In the genomic region with DNA sequence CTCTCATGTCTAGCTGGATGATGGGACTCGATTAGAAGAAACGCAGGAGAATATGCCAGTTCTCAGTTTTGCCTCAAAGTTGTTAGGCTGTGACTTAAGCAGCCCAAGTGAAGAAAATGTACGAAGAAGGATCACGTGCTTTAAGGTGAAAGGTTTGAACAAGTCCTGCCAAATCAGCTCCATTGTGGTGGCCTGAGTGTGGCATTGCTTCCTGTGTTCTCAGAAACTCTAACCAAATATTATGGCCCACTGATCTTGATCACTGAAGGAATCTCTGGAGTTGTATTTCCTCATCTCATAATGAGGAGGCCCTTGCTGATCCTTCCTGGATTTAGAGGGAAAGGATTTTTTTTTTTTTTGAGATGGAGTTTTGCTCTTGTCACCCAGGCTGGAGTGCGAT, we compare ENCODE assay signal across 18 cellular contexts. TPM values are rescaled to one million over a fixed set of nuclear protein-coding genes. Genes with fewer than 3 reads are reported as not detected.
DNase-seq lines count a peak whose midpoint lies in the region; ATAC-seq and TF ChIP-seq lines count a peak whose summit lies in the region.
"Had no signal": no experiment of that assay in that cellular context is flagged by ENCODE, and none has a peak within 500 bp of the region (broad histone marks: within the 10 kb centered on the region; RNA-seq: fewer than 3 reads in every experiment).

No MANE protein-coding gene starts in this region.

- peaks cover 61 to 76% (median 70%) of the 10 kb centered on the region in 3 donors for H3K4me1 Mint-ChIP-seq in CD8-positive, alpha-beta memory T cell
- peaks cover 48% of the 10 kb centered on the region for H3K4me1 Mint-ChIP-seq in activated naive CD8-positive, alpha-beta T cell treated with anti-CD3 and anti-CD28 coated beads, Interleukin-2, amount 10 ng/mL, durations not matched to agents 7 days and 5 days
- H3K4me1 Mint-ChIP-seq in nephron progenitor cell, result peaks cover 8% of the 10 kb centered on the region

- peaks cover 27% of the 10 kb centered on the region for H3K36me3 ChIP-seq in CD8-positive, alpha-beta memory T cell (ENCODE audit: insufficient read depth, low read length)
- H3K36me3 ChIP-seq in tibial artery (peaks cover 47 to 74% (median 68%) of the 10 kb centered on the region in 3 donors), breast epithelium (no peaks in the 10 kb centered on the region)

- H3K27ac ChIP-seq in CD8-positive, alpha-beta memory T cell (ENCODE audit: low read depth, low read length), result no peak overlapping the region
- H3K27ac ChIP-seq in RWPE1 (peak overlapping the region; percentile 14; the same call in 1 of the 2 replicates), tibial artery (peak overlapping the region in 1 of 2 donors; percentile 19), breast epithelium (no peak overlapping the region)
- H3K27ac ChIP-seq: body of pancreas had no signal

- intact Hi-C loops in tibial artery (cut with DNase I; ENCODE audit: low total_unique reads), result no loop called here
- intact Hi-C loops in breast epithelium (cut with DNase I; ENCODE audit: low total_unique reads), result no loop called here

- H3K36me3 Mint-ChIP-seq in CD8-positive, alpha-beta memory T cell, result peaks cover 3 to 83% (median 24%) of the 10 kb centered on the region in 3 donors
- peaks cover 55% of the 10 kb centered on the region for H3K36me3 Mint-ChIP-seq in activated naive CD8-positive, alpha-beta T cell treated with anti-CD3 and anti-CD28 coated beads, Interleukin-2, amount 10 ng/mL, durations not matched to agents 7 days and 5 days
- peaks cover 90% of the 10 kb centered on the region for H3K36me3 Mint-ChIP-seq in nephron progenitor cell (ENCODE audit: low read depth)

- H3K9me3 Mint-ChIP-seq in CD8-positive, alpha-beta memory T cell, result no peaks in the 10 kb centered on the region
- H3K9me3 Mint-ChIP-seq in activated naive CD8-positive, alpha-beta T cell treated with anti-CD3 and anti-CD28 coated beads, Interleukin-2, amount 10 ng/mL, durations not matched to agents 7 days and 5 days, result no peaks in the 10 kb centered on the region
- H3K9me3 Mint-ChIP-seq in nephron progenitor cell, result peaks cover 4% of the 10 kb centered on the region

- H3K27me3 ChIP-seq in CD8-positive, alpha-beta memory T cell (ENCODE audit: insufficient read depth, low read length, poor library complexity, severe bottlenecking), result no peaks in the 10 kb centered on the region
- H3K27me3 ChIP-seq in tibial artery (no peaks in the 10 kb centered on the region), breast epithelium (no peaks in the 10 kb centered on the region)
- H3K27me3 ChIP-seq: BE2C, body of pancreas had no signal

- H3K4me1 ChIP-seq in CD8-positive, alpha-beta memory T cell (ENCODE audit: insufficient read depth, low read length), result peaks cover 60% of the 10 kb centered on the region
- H3K4me1 ChIP-seq in tibial artery (peaks cover 0 to 19% (median 2%) of the 10 kb centered on the region in 4 donors), breast epithelium (no peaks in the 10 kb centered on the region)
- H3K4me1 ChIP-seq: body of pancreas had no signal

- no peak for ATAC-seq in activated naive CD8-positive, alpha-beta T cell treated with anti-CD3 and anti-CD28 coated beads, Interleukin-2, amount 10 ng/mL, durations not matched to agents 7 days and 5 days (ENCODE audit: low read depth)
- ATAC-seq in GM21367 (IDR thresholded peaks at IDR 0.05; ENCODE audit: unreplicated experiment), result no peak
- ATAC-seq: body of pancreas had no signal

- POLR2A ChIA-PET in CD8-positive, alpha-beta memory T cell (lab: Charles Lee), result interaction anchor here (0.5 to 0.6 kb wide), 2 partner anchors 101 to 147 kb away, joined by 3 read pairs; no protein-coding TSS in a partner anchor
- POLR2A ChIA-PET in RWPE1 (lab: Yijun Ruan, JAX; ENCODE audit: low non-redundant PET), result no interaction called here
- POLR2A ChIA-PET in activated naive CD8-positive, alpha-beta T cell treated with anti-CD3 and anti-CD28 coated beads, Interleukin-2, amount 10 ng/mL, durations not matched to agents 7 days and 5 days (lab: Charles Lee), result interaction anchor here (1.2 kb wide), 2 partner anchors 12 to 23 kb away, joined by 3 to 4 read pairs; no protein-coding TSS in a partner anchor

- no peak for DNase-seq in CD8-positive, alpha-beta memory T cell
- DNase-seq in RWPE1 (ENCODE audit: low spot score), result no peak
- DNase-seq in activated naive CD8-positive, alpha-beta T cell treated with anti-CD3 and anti-CD28 coated beads, Interleukin-2, amount 10 ng/mL, durations not matched to agents 7 days and 5 days, result no peak
- no peak for DNase-seq in nephron progenitor cell
- no peak for DNase-seq in NCI-H345 (lab: John Stamatoyannopoulos, UW)
- DNase-seq in tibial artery, result no peak
- no peak for DNase-seq in breast epithelium (ENCODE audit: low spot score in 2 of 2)
- DNase-seq: activated CD4-positive, alpha-beta T cell treated with anti-CD3 and anti-CD28 coated beads, Interleukin-2, amount 50 U/mL, for 1 hour; activated effector memory CD4-positive, alpha-beta T cell treated with anti-CD3 and anti-CD28 coated beads, Interleukin-2, amount 50 U/mL, for 16 hours; BE2C; body of pancreas; cortex of kidney; GOT3; NCI-H2107; NCI-H748 treated with DMSO at 0.1 percent for 48 hours; stimulated activated CD4-positive, alpha-beta T cell treated with anti-CD3 and anti-CD28 coated beads, Interleukin-4, amount 100 ng/mL, for 4 hours; trophoblast cell had no signal

- H3K4me3 Mint-ChIP-seq in CD8-positive, alpha-beta memory T cell, result peak overlapping the region in 3 of 7 donors; percentile 4 to 37 (median 35)
- H3K4me3 Mint-ChIP-seq in activated naive CD8-positive, alpha-beta T cell treated with anti-CD3 and anti-CD28 coated beads, Interleukin-2, amount 10 ng/mL, durations not matched to agents 7 days and 5 days, result peak overlapping the region; percentile 27
- H3K4me3 Mint-ChIP-seq in nephron progenitor cell, result no peak overlapping the region

- TF ChIP-seq CTCF in RWPE1 (conservative IDR thresholded peaks at IDR 0.05; ENCODE audit: low read depth) (no peak), nephron progenitor cell (IDR thresholded peaks at IDR 0.05) (no peak), tibial artery (IDR thresholded peaks at IDR 0.05) (no peak), breast epithelium (IDR thresholded peaks at IDR 0.05) (no peak)

- CTCF ChIA-PET in CD8-positive, alpha-beta memory T cell (lab: Charles Lee), result interaction anchor here (0.7 to 4.9 kb wide), 8 partner anchors 10 to 295 kb away, joined by 3 to 33 read pairs (median 4); no protein-coding TSS in a partner anchor
- CTCF ChIA-PET in RWPE1 (lab: Yijun Ruan, JAX), result interaction anchor here (0.7 to 1.6 kb wide), 3 partner anchors 12 to 305 kb away, joined by 3 to 5 read pairs (median 4); no protein-coding TSS in a partner anchor

- peak overlapping the region; percentile 77 to 99 (median 96) for H3K27ac Mint-ChIP-seq in CD8-positive, alpha-beta memory T cell
- H3K27ac Mint-ChIP-seq in activated naive CD8-positive, alpha-beta T cell treated with anti-CD3 and anti-CD28 coated beads, Interleukin-2, amount 10 ng/mL, durations not matched to agents 7 days and 5 days, result peak overlapping the region; percentile 81
- H3K27ac Mint-ChIP-seq in nephron progenitor cell, result peak overlapping the region; percentile 65

- H3K4me3 ChIP-seq in CD8-positive, alpha-beta memory T cell (ENCODE audit: low read length), result peak overlapping the region; percentile 5
- no peak overlapping the region for H3K4me3 ChIP-seq in tibial artery
- no peak overlapping the region for H3K4me3 ChIP-seq in breast epithelium
- H3K4me3 ChIP-seq: body of pancreas had no signal

- no peaks in the 10 kb centered on the region for H3K27me3 Mint-ChIP-seq in CD8-positive, alpha-beta memory T cell
- no peaks in the 10 kb centered on the region for H3K27me3 Mint-ChIP-seq in activated naive CD8-positive, alpha-beta T cell treated with anti-CD3 and anti-CD28 coated beads, Interleukin-2, amount 10 ng/mL, durations not matched to agents 7 days and 5 days
- H3K27me3 Mint-ChIP-seq in nephron progenitor cell (ENCODE audit: low read depth, poor library complexity), result no peaks in the 10 kb centered on the region

- no peak for TF ChIP-seq POLR2A in breast epithelium (IDR thresholded peaks at IDR 0.05)

- no peaks in the 10 kb centered on the region for H3K9me3 ChIP-seq in CD8-positive, alpha-beta memory T cell (ENCODE audit: low read length)
- H3K9me3 ChIP-seq in tibial artery, result no peaks in the 10 kb centered on the region
- H3K9me3 ChIP-seq in breast epithelium, result no peaks in the 10 kb centered on the region
- H3K9me3 ChIP-seq: BE2C, body of pancreas had no signal

RNA-seq across cellular contexts. Expression of a gene that starts 44.0 kb away (rescaled TPM):
- 10 to 100 TPM; 86.2 to 87.6 TPM for total RNA-seq in CD8-positive, alpha-beta memory T cell
- polyA plus RNA-seq in CD8-positive, alpha-beta memory T cell, result 28.1 TPM
- total RNA-seq in activated naive CD8-positive, alpha-beta T cell treated with anti-CD3 and anti-CD28 coated beads, Interleukin-2, amount 10 ng/mL, durations not matched to agents 7 days and 5 days, result 10 to 100 TPM; 82.7 to 86.6 TPM
- 10 to 100 TPM; 31.0 to 63.7 (median 47.2) TPM for total RNA-seq in breast epithelium
